ENCODE assay signal across 8 cellular contexts in the genomic region with DNA sequence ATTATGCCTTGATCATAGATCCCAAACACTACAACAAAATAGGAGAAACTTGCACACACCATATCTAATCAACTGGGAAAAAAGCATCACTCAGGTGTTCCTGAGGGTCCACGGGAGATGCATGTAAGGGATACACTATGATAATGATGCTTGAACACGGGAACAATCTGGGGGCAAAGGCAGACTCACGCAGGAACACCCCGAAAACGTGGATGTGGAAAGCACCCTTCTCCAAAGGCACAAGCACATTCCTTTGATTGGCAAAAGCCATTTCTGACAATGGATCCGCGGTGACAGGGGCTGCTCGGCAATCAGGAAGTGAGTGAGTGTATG. TPM values are rescaled to one million over a fixed set of nuclear protein-coding genes. Genes with fewer than 3 reads are reported as not detected.
DNase-seq lines count a peak whose midpoint lies in the region; ATAC-seq and TF ChIP-seq lines count a peak whose summit lies in the region.

No MANE protein-coding gene starts in this region.

- TF ChIP-seq CTCF in NB4 (IDR thresholded peaks at IDR 0.05; ENCODE audit: low read depth, low read length) (no peak), nephron (IDR thresholded peaks at IDR 0.05; ENCODE audit: unreplicated experiment in 3 of 3) (no peak)

- peak; percentile 39 for DNase-seq in GM19238 (ENCODE audit: insufficient read length, low spot score)
- no peak for DNase-seq in NB4 (ENCODE audit: low read depth)
- peak; percentile 62 for DNase-seq in dermis blood vessel endothelial cell
- no peak for DNase-seq in DMS53 treated with DMSO at 0.1 percent for 48 hours (lab: John Stamatoyannopoulos, UW; ENCODE audit: unreplicated experiment)
- no peak for DNase-seq in NK-92 (lab: John Stamatoyannopoulos, UW; ENCODE audit: unreplicated experiment)

- H3K4me1 Mint-ChIP-seq in nephron, result peaks cover 42% of the 10 kb centered on the region

- peak overlapping the region; percentile 86 to 95 (median 94) for H3K27ac Mint-ChIP-seq in nephron

- no peaks in the 10 kb centered on the region for H3K27me3 Mint-ChIP-seq in nephron (ENCODE audit: low read depth)

- H3K4me3 Mint-ChIP-seq in nephron, result peak overlapping the region; percentile 88 to 96 (median 89)

- ATAC-seq in GM19023 (IDR thresholded peaks at IDR 0.05; ENCODE audit: unreplicated experiment) (no peak), HG03196 (IDR thresholded peaks at IDR 0.05; ENCODE audit: unreplicated experiment) (no peak)

- H3K36me3 Mint-ChIP-seq in nephron (ENCODE audit: low read depth), result peaks cover 3% of the 10 kb centered on the region

- no peak for TF ChIP-seq POLR2A in NB4 (IDR thresholded peaks at IDR 0.05; ENCODE audit: extremely low read depth, insufficient read length)

- no peaks in the 10 kb centered on the region for H3K9me3 Mint-ChIP-seq in nephron

- peak overlapping the region; percentile 66 for H3K4me3 ChIP-seq in NB4 (ENCODE audit: low read depth, low read length)

RNA-seq across cellular contexts. Expression of gene ZNF652, which starts 1.3 kb away (rescaled TPM):
- total RNA-seq in dermis blood vessel endothelial cell, result 11.4 and 15.9 TPM in 2 replicates

RNA-seq across cellular contexts. Expression of gene PHB1, which starts 53.9 kb away (rescaled TPM):
- 171 and 197 TPM in 2 replicates for total RNA-seq in dermis blood vessel endothelial cell

Comparison
In these comparisons a context has a peak if more than half of its experiments do, and no peak if none do; other contexts are left out.
1. DNase-seq: peak in GM19238 (single experiment) and dermis blood vessel endothelial cell (single experiment); none in NB4 (single experiment), DMS53 treated with DMSO at 0.1 percent for 48 hours (single experiment) and NK-92 (single experiment).